ENCODE assay signal across 26 cellular contexts in the genomic region with DNA sequence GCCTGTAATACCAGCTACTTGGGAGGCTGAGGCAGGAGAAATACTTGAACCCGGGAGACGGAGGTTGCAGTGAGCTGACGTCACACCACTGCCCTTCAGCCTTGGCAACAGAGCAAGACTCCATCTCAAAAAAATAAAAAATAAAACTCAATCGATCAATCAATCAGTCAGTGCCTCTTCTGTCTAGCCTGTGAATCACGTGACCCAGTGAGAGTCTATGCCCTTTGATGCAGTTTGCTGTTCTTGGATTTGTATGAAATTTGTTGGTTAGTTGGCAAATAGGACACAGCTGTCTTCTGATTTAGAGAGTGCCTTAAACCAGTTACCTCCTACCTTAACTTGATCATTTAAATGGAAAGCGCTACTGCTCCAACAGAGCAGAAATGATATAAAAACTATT.
"Had no signal": no experiment of that assay in that cellular context is flagged by ENCODE, and none has a peak within 500 bp of the region (broad histone marks: within the 10 kb centered on the region; RNA-seq: fewer than 3 reads in every experiment).

No MANE protein-coding gene starts in this region.

- FAIRE-seq: endometrium, islet of Langerhans, keratinocyte had no signal

- H3K36me3 ChIP-seq: colonic mucosa, esophagus squamous epithelium, gastrocnemius medialis, heart right ventricle, left lung, lower lobe of right lung had no signal

- H3K4me3 ChIP-seq: colonic mucosa, esophagus squamous epithelium, gastrocnemius medialis, heart right ventricle, left lung, lower lobe of right lung, mucosa of descending colon had no signal

- H3K27me3 ChIP-seq: colonic mucosa, esophagus squamous epithelium, gastrocnemius medialis, heart right ventricle, left lung had no signal

- DNase-seq: colonic mucosa; cortex of kidney; effector CD8-positive, alpha-beta T cell; effector memory CD8-positive, alpha-beta T cell; endodermal cell; erythroblast; esophagus squamous epithelium; foreskin fibroblast; foreskin melanocyte; gastrocnemius medialis; glutamatergic neuron; head of caudate nucleus; heart right ventricle; hippocampal formation; left cardiac atrium; left lung; left ventricle myocardium superior; lower lobe of right lung; mesenchymal stem cell; mucosa of descending colon; naive B cell had no signal

- ATAC-seq: effector memory CD8-positive, alpha-beta T cell; esophagus mucosa; gastrocnemius medialis; heart right ventricle; left cardiac atrium; left lung; left ventricle myocardium superior; lower lobe of right lung; mucosa of descending colon had no signal

- H3K4me1 ChIP-seq: colonic mucosa, left lung, lower lobe of right lung had no signal

- H3K9me3 ChIP-seq: colonic mucosa, esophagus squamous epithelium, gastrocnemius medialis, heart right ventricle, left lung, lower lobe of right lung, mucosa of descending colon had no signal

- H3K27ac ChIP-seq: colonic mucosa, epithelial cell of prostate, esophagus squamous epithelium, heart right ventricle, left lung, lower lobe of right lung had no signal
